In the genomic region with DNA sequence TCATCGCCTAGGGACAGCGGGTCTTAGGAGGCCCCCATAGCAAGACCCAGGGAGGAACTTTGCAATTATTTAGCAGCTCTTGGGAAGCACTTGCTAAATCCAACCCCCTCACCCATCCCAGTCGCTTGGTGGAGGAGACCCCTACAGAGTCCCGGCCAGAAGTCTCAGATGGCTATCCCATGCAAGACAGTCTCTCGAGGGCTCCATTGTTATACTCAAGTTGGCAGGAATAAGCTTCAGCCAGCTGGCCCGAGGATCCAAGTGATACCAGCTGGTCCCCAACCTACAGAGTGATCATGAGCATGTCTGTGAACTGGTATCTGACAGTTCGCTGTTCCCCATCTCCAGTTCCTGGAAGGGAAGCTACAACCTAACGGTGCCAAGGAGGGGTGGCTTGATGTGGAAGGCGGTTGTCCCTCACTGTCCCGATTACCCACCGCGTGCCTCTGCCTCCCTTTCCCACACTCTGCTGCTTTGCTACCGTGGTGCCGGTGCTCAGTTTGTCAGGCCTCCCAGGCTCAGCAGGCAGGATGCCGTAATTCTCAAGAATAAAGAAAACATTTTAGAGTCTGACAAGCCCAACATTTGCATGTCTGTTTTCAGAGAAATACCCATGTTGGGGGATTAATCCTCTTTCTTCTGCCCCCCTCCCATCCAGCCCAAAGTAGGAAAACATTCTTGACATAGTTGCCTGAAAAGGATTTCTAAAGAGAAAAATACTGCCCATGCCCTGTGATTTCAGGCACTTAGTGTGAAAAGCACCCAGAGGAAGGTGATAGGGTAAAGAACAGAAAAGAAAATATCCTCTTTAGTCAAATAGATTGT, we compare ENCODE assay signal across 24 cellular contexts. TPM values are rescaled to one million over a fixed set of nuclear protein-coding genes. Genes with fewer than 3 reads are reported as not detected.
DNase-seq lines count a peak whose midpoint lies in the region; TF ChIP-seq lines count a peak whose summit lies in the region.
"Had no signal": no experiment of that assay in that cellular context is flagged by ENCODE, and none has a peak within 500 bp of the region (broad histone marks: within the 10 kb centered on the region; RNA-seq: fewer than 3 reads in every experiment).

No MANE protein-coding gene starts in this region.

- no peak for TF ChIP-seq CTCF in Caco-2 (IDR thresholded peaks at IDR 0.05; ENCODE audit: insufficient read depth in 1 of 2, low read depth in 1 of 2, low read length in 1 of 2, severe bottlenecking in 1 of 2, unreplicated experiment in 1 of 2)
- no peak for TF ChIP-seq CTCF in OCI-LY7 (conservative IDR thresholded peaks at IDR 0.05; ENCODE audit: low read length)
- TF ChIP-seq CTCF in nephron progenitor cell (IDR thresholded peaks at IDR 0.05): no peak
- TF ChIP-seq CTCF in prostate gland (IDR thresholded peaks at IDR 0.05): no peak

- peak overlapping the region; percentile 7; the same call in 1 of the 2 replicates for H2AFZ ChIP-seq in OCI-LY7 (ENCODE audit: low read length)

- CTCF ChIA-PET in Caco-2 (lab: Charles Lee) (no interaction called here), OCI-LY7 (lab: Charles Lee; ENCODE audit: unreplicated experiment) (interaction anchor here (0.9 to 2.0 kb wide), 4 partner anchors 11 to 49 kb away, joined by 4 to 8 read pairs (median 6); partner anchors contain the start of gene HES1)

- POLR2A ChIA-PET in Caco-2 (lab: Charles Lee): no interaction called here
- POLR2A ChIA-PET in OCI-LY7 (lab: Charles Lee): interaction anchor here (0.5 to 6.4 kb wide), 6 partner anchors 10 to 53 kb away, joined by 3 to 141 read pairs (median 20); no protein-coding TSS in a partner anchor

- no TSS peak for BruUV-seq in Caco-2 (replicated peaks; lab: Mats Ljungman, UMichigan)
- BruUV-seq in OCI-LY7 (replicated peaks; lab: Mats Ljungman, UMichigan): no TSS peak

- H3K27me3 Mint-ChIP-seq in Caco-2 (ENCODE audit: insufficient read depth, unreplicated experiment) (no peaks in the 10 kb centered on the region), nephron progenitor cell (ENCODE audit: low read depth, poor library complexity) (peaks cover 27% of the 10 kb centered on the region)
- H3K27me3 Mint-ChIP-seq: activated B cell treated with CpG ODN at 0.5 μM for 24 hours had no signal

- no peaks in the 10 kb centered on the region for H3K27me3 ChIP-seq in Caco-2 (replicated peaks; ENCODE audit: control insufficient read depth, insufficient read depth, low read length)
- peaks cover 4% of the 10 kb centered on the region for H3K27me3 ChIP-seq in ectodermal cell (ENCODE audit: control insufficient read depth, insufficient read depth, low read length, poor library complexity, severe bottlenecking)
- no peaks in the 10 kb centered on the region for H3K27me3 ChIP-seq in prostate gland (replicated peaks; ENCODE audit: insufficient read depth)
- H3K27me3 ChIP-seq: right atrium auricular region, upper lobe of right lung had no signal

- H3K4me3 ChIP-seq in Caco-2 (ENCODE audit: low read depth, low read length) (no peak overlapping the region), OCI-LY7 (ENCODE audit: low read depth, low read length, poor library complexity, severe bottlenecking) (no peak overlapping the region), ectodermal cell (ENCODE audit: insufficient read depth, low read depth, low read length) (no peak overlapping the region), prostate gland (no peak overlapping the region)
- H3K4me3 ChIP-seq: right atrium auricular region, upper lobe of right lung had no signal

- peaks cover 31% of the 10 kb centered on the region for H3K4me1 ChIP-seq in Caco-2
- peaks cover 62% of the 10 kb centered on the region for H3K4me1 ChIP-seq in OCI-LY7 (ENCODE audit: insufficient read depth, low read length, poor library complexity, severe bottlenecking)
- H3K4me1 ChIP-seq in ectodermal cell (ENCODE audit: control insufficient read depth, insufficient read depth, low read length): peaks cover 47% of the 10 kb centered on the region
- H3K4me1 ChIP-seq in prostate gland (replicated peaks): no peaks in the 10 kb centered on the region

- 13 to 19% methylated on average over 15 of the region's 15 CpGs for WGBS in ectodermal cell, 2 experiments
- whole genome bisulfite sequencing in prostate gland: 79% methylated on average over 15 of the region's 15 CpGs

- no peaks in the 10 kb centered on the region for H3K79me2 ChIP-seq in OCI-LY7 (ENCODE audit: insufficient read depth, low read depth, low read length)

- H3K27ac ChIP-seq in OCI-LY7 (ENCODE audit: low read depth, low read length, poor library complexity, severe bottlenecking) (no peak overlapping the region), ectodermal cell (ENCODE audit: insufficient read depth, low read depth, low read length, poor library complexity, severe bottlenecking) (peak overlapping the region; percentile 36), prostate gland (no peak overlapping the region)
- H3K27ac ChIP-seq: C4-2B, HL-60, right atrium auricular region, upper lobe of right lung had no signal

- peaks cover 35% of the 10 kb centered on the region for H3K4me1 Mint-ChIP-seq in Caco-2 (ENCODE audit: low read depth, unreplicated experiment)
- H3K4me1 Mint-ChIP-seq in nephron progenitor cell: peaks cover 65% of the 10 kb centered on the region

- no peak for TF ChIP-seq POLR2A in prostate gland (IDR thresholded peaks at IDR 0.05)

- H3K4me3 Mint-ChIP-seq in Caco-2 (ENCODE audit: unreplicated experiment) (no peak overlapping the region), nephron progenitor cell (no peak overlapping the region)
- H3K4me3 Mint-ChIP-seq: activated B cell treated with CpG ODN at 0.5 μM for 24 hours; activated naive CD8-positive, alpha-beta T cell treated with anti-CD3 and anti-CD28 coated beads for 36 hours; natural killer cell had no signal

- H3K36me3 Mint-ChIP-seq in Caco-2 (ENCODE audit: insufficient read depth, unreplicated experiment) (no peaks in the 10 kb centered on the region), nephron progenitor cell (ENCODE audit: low read depth) (no peaks in the 10 kb centered on the region)
- H3K36me3 Mint-ChIP-seq: activated naive CD8-positive, alpha-beta T cell treated with anti-CD3 and anti-CD28 coated beads for 36 hours; natural killer cell had no signal

- H3K4me2 ChIP-seq in OCI-LY7 (ENCODE audit: low read length): 0 out of 2 replicates have a peak overlapping the region, but pooled peaks have one; percentile 7

- intact Hi-C loops in Caco-2 (cut with micrococcal nuclease; ENCODE audit: unreplicated experiment) (loop anchor here (2.0 kb wide), 1 partner anchor 14 kb away; no protein-coding TSS in a partner anchor), OCI-LY7 (cut with micrococcal nuclease; ENCODE audit: unreplicated experiment) (no loop called here), prostate gland (cut with DNase I) (no loop called here)

- no peaks in the 10 kb centered on the region for H3K36me3 ChIP-seq in Caco-2 (ENCODE audit: control insufficient read depth, insufficient read depth, low read length)
- no peaks in the 10 kb centered on the region for H3K36me3 ChIP-seq in OCI-LY7 (ENCODE audit: insufficient read depth, low read length)
- H3K36me3 ChIP-seq in ectodermal cell (ENCODE audit: control insufficient read depth, insufficient read depth, low read length): no peaks in the 10 kb centered on the region
- H3K36me3 ChIP-seq in prostate gland: no peaks in the 10 kb centered on the region
- H3K36me3 ChIP-seq: right atrium auricular region, upper lobe of right lung had no signal

- peak overlapping the region; percentile 79 for H3K27ac Mint-ChIP-seq in Caco-2 (ENCODE audit: unreplicated experiment)
- peak overlapping the region; percentile 67 for H3K27ac Mint-ChIP-seq in nephron progenitor cell
- H3K27ac Mint-ChIP-seq: activated B cell treated with CpG ODN at 0.5 μM for 24 hours; activated naive CD8-positive, alpha-beta T cell treated with anti-CD3 and anti-CD28 coated beads for 36 hours; natural killer cell had no signal

- no peaks in the 10 kb centered on the region for H3K9me2 ChIP-seq in OCI-LY7 (ENCODE audit: insufficient read depth, low read length)

- H3K9me3 Mint-ChIP-seq in Caco-2 (ENCODE audit: unreplicated experiment) (no peaks in the 10 kb centered on the region), nephron progenitor cell (peaks cover 11% of the 10 kb centered on the region)
- H3K9me3 Mint-ChIP-seq: activated B cell treated with CpG ODN at 0.5 μM for 24 hours; activated naive CD8-positive, alpha-beta T cell treated with anti-CD3 and anti-CD28 coated beads for 36 hours; natural killer cell had no signal

- DNase-seq in Caco-2 (no peak), OCI-LY7 (ENCODE audit: low spot score) (no peak), nephron progenitor cell (no peak), inferior parietal cortex (ENCODE audit: extremely low spot score) (no peak), prostate gland (ENCODE audit: low spot score) (no peak), amniotic stem cell (lab: John Stamatoyannopoulos, UW) (no peak), NCI-H2107 treated with DMSO at 0.1 percent for 48 hours (lab: John Stamatoyannopoulos, UW; ENCODE audit: unreplicated experiment) (no peak)
- DNase-seq: activated B cell treated with CpG ODN at 0.5 μM for 24 hours; activated naive CD8-positive, alpha-beta T cell treated with anti-CD3 and anti-CD28 coated beads for 36 hours; activated T-cell treated with anti-CD3 and anti-CD28 coated beads, Interleukin-2, amount 50 U/mL, for 48 hours; central memory CD4-positive, alpha-beta T cell; effector memory CD4-positive, alpha-beta T cell; islet precursor cell; KG1; natural killer cell; NCI-H1930; NCI-H446 treated with DMSO at 0.1 percent for 48 hours; SHP77; stimulated activated naive CD4-positive, alpha-beta T cell; upper lobe of right lung had no signal

- H3K9me3 ChIP-seq in Caco-2 (no peaks in the 10 kb centered on the region), OCI-LY7 (ENCODE audit: low read length) (no peaks in the 10 kb centered on the region), ectodermal cell (ENCODE audit: control insufficient read depth, low read length) (no peaks in the 10 kb centered on the region), prostate gland (no peaks in the 10 kb centered on the region)
- H3K9me3 ChIP-seq: right atrium auricular region, upper lobe of right lung had no signal

- no peaks in the 10 kb centered on the region for H4K20me1 ChIP-seq in OCI-LY7 (ENCODE audit: insufficient read depth, low read length)

RNA-seq across cellular contexts. Expression of gene HES1, which starts 49.5 kb away (rescaled TPM):
- total RNA-seq in Caco-2 (2022): 123 and 128 TPM in 2 replicates
- 0.72 and 1.1 TPM in 2 replicates for total RNA-seq in OCI-LY7 (2014; rRNA removed; shearing (Covaris generic))
- 3.0 and 3.4 TPM in 2 replicates for total RNA-seq in OCI-LY7 (2022)
- polyA plus RNA-seq in ectodermal cell (2013, experiment 1 of 4): 29.4 TPM
- polyA plus RNA-seq in ectodermal cell (2013, experiment 2 of 4): 43.1 TPM
- polyA plus RNA-seq in ectodermal cell (2013, experiment 3 of 4): 35.3 TPM
- polyA plus RNA-seq in ectodermal cell (2013, experiment 4 of 4): 31.9 TPM
- total RNA-seq in prostate gland: 100 to 1,000 TPM in 1 of 2 donors, 10 to 100 TPM in 1; 92.4 to 174 TPM

Comparison
In these comparisons a context has a peak if more than half of its experiments do, and no peak if none do; other contexts are left out.
1. RNA of gene HES1, which starts 49.5 kb away (total RNA-seq): 92.4 to 174 TPM in prostate gland and 123 to 128 TPM in Caco-2; 0.72 to 3.4 TPM in OCI-LY7; every median in the first group is over 10 times any median in the second.